Comparison of ENCODE assay signal across 15 cellular contexts in genomic region chr7:54394877-54395276, GRCh38.
DNase-seq lines count a peak whose midpoint lies in the region; ATAC-seq lines count a peak whose summit lies in the region.
"Had no signal": no experiment of that assay in that cellular context is flagged by ENCODE, and none has a peak within 500 bp of the region (broad histone marks: within the 10 kb centered on the region; RNA-seq: fewer than 3 reads in every experiment).

No MANE protein-coding gene starts in this region.

- peaks cover 12% of the 10 kb centered on the region for H3K9me3 Mint-ChIP-seq in activated T-helper 17 cell treated with anti-CD3 and anti-CD28 coated beads, Interleukin-2, amount 50 U/mL, for 72 hours

- H3K4me1 Mint-ChIP-seq in activated T-helper 17 cell treated with anti-CD3 and anti-CD28 coated beads, Interleukin-2, amount 50 U/mL, for 72 hours = no peaks in the 10 kb centered on the region
- H3K4me1 Mint-ChIP-seq: natural killer cell had no signal

- no peak overlapping the region for H3K27ac Mint-ChIP-seq in activated T-helper 17 cell treated with anti-CD3 and anti-CD28 coated beads, Interleukin-2, amount 50 U/mL, for 72 hours
- H3K27ac Mint-ChIP-seq: natural killer cell had no signal

- H3K27me3 Mint-ChIP-seq in activated T-helper 17 cell treated with anti-CD3 and anti-CD28 coated beads, Interleukin-2, amount 50 U/mL, for 72 hours = no peaks in the 10 kb centered on the region
- H3K27me3 Mint-ChIP-seq: progenitor cell of endocrine pancreas had no signal

- H3K4me3 Mint-ChIP-seq in activated T-helper 17 cell treated with anti-CD3 and anti-CD28 coated beads, Interleukin-2, amount 50 U/mL, for 72 hours = no peak overlapping the region
- H3K4me3 Mint-ChIP-seq: natural killer cell had no signal

- DNase-seq in NCI-H146 (lab: John Stamatoyannopoulos, UW) = peak; percentile 5
- no peak for DNase-seq in NCI-H146 treated with DMSO at 0.1 percent for 48 hours (lab: John Stamatoyannopoulos, UW; ENCODE audit: unreplicated experiment)
- peak; percentile 48 for DNase-seq in DMS153 treated with DMSO at 0.1 percent for 48 hours (lab: John Stamatoyannopoulos, UW; ENCODE audit: unreplicated experiment)
- peak; percentile 52 for DNase-seq in NCI-H345 (lab: John Stamatoyannopoulos, UW)
- no peak for DNase-seq in NCI-H2227 (lab: John Stamatoyannopoulos, UW; ENCODE audit: unreplicated experiment)
- no peak for DNase-seq in dedifferentiated amniotic fluid mesenchymal stem cell (ENCODE audit: extremely low spot score)
- DNase-seq: activated CD8-positive, alpha-beta memory T cell treated with anti-CD3 and anti-CD28 coated beads for 24 hours; activated gamma-delta T cell treated with Interleukin-2 at 50 U/mL for 16 hours; colonic mucosa; lower lobe of right lung; natural killer cell; NCI-H187 had no signal

- ATAC-seq in activated T-helper 17 cell treated with anti-CD3 and anti-CD28 coated beads, Interleukin-2, amount 50 U/mL, for 72 hours (replicated peaks) = peak; percentile 52
- ATAC-seq in esophagus mucosa = no peak
- ATAC-seq: lower lobe of right lung, natural killer cell had no signal

- H3K36me3 Mint-ChIP-seq in activated T-helper 17 cell treated with anti-CD3 and anti-CD28 coated beads, Interleukin-2, amount 50 U/mL, for 72 hours (ENCODE audit: low read depth) = no peaks in the 10 kb centered on the region

Comparison
In these comparisons a context has a peak if more than half of its experiments do, and no peak if none do; other contexts are left out.
1. DNase-seq: peak in NCI-H146 (single experiment), DMS153 treated with DMSO at 0.1 percent for 48 hours (single experiment) and NCI-H345 (single experiment); none in NCI-H146 treated with DMSO at 0.1 percent for 48 hours (single experiment), NCI-H2227 (single experiment) and dedifferentiated amniotic fluid mesenchymal stem cell (single experiment).